ENCODE assay signal across 17 cellular contexts in the genomic region with DNA sequence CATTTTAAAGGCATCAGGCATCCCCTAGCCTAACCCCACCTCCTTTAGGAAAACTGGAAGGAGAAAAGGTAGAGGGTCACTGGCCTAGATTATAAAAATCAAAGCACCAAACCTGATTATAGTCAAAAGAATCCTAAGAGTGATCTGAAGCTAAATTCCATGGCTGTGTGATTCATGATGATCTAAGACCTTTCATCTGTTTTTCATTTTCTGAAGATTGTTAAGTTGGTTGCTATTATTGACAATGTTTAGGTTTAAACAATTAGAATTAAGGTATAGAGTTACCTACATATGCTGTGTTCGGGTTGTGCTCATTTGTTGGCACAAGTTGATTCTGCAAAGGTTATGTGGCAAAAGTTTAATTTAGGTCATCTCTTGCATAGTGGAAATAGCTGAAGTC.
DNase-seq lines count a peak whose midpoint lies in the region; FAIRE-seq and TF ChIP-seq lines count a peak whose summit lies in the region.
"Had no signal": no experiment of that assay in that cellular context is flagged by ENCODE, and none has a peak within 500 bp of the region (broad histone marks: within the 10 kb centered on the region; RNA-seq: fewer than 3 reads in every experiment).

No MANE protein-coding gene starts in this region.

- H3K4me3 Mint-ChIP-seq in astrocyte (ENCODE audit: unreplicated experiment) (no peak overlapping the region), glutamatergic neuron (ENCODE audit: unreplicated experiment) (no peak overlapping the region)
- no peak overlapping the region for H3K4me3 Mint-ChIP-seq in activated naive CD8-positive, alpha-beta T cell treated with anti-CD3 and anti-CD28 coated beads for 36 hours
- H3K4me3 Mint-ChIP-seq: activated B cell treated with CpG ODN at 0.5 μM for 24 hours; activated T-helper 1 cell treated with anti-CD3 and anti-CD28 coated beads, Interleukin-12 subunit alpha, Interleukin-12 subunit beta, Interleukin-2, Interleukin-4 antibody, amounts not matched to agents 30 ng/mL and 10 ng/mL and 1 ng/mL, durations not matched to agents 14 hours and 24 hours and 36 hours; CD14-positive monocyte; memory B cell; T-cell had no signal

- H3K36me3 Mint-ChIP-seq in astrocyte (ENCODE audit: low read depth, unreplicated experiment) (peaks cover 12% of the 10 kb centered on the region), glutamatergic neuron (ENCODE audit: unreplicated experiment) (no peaks in the 10 kb centered on the region)
- no peaks in the 10 kb centered on the region for H3K36me3 Mint-ChIP-seq in activated naive CD8-positive, alpha-beta T cell treated with anti-CD3 and anti-CD28 coated beads for 36 hours
- H3K36me3 Mint-ChIP-seq: memory B cell, T-cell had no signal

- peaks cover 30% of the 10 kb centered on the region for H3K4me1 ChIP-seq in astrocyte (ENCODE audit: insufficient read depth, low read length)

- FAIRE-seq in astrocyte (lab: Jason Lieb, UNC) (peak; percentile 62), urothelium cell line (lab: Jason Lieb, UNC) (peak; percentile 5)
- FAIRE-seq: GM18507 had no signal

- H3K9me3 ChIP-seq in astrocyte (ENCODE audit: insufficient read depth, low read depth, low read length), result no peaks in the 10 kb centered on the region

- no peaks in the 10 kb centered on the region for H4K20me1 ChIP-seq in astrocyte (ENCODE audit: insufficient read depth, low read length)

- peak overlapping the region; percentile 78 for H3K4me2 ChIP-seq in astrocyte (ENCODE audit: low read length)

- H3K9me3 Mint-ChIP-seq in astrocyte (ENCODE audit: unreplicated experiment) (peaks cover 14% of the 10 kb centered on the region), glutamatergic neuron (ENCODE audit: unreplicated experiment) (peaks cover 2% of the 10 kb centered on the region)
- H3K9me3 Mint-ChIP-seq in activated naive CD8-positive, alpha-beta T cell treated with anti-CD3 and anti-CD28 coated beads for 36 hours, result peaks cover 15% of the 10 kb centered on the region

- peak overlapping the region; percentile 20 for H3K4me3 ChIP-seq in astrocyte (ENCODE audit: insufficient read depth, low read depth, low read length)
- H3K4me3 ChIP-seq in fibroblast of the aortic adventitia (ENCODE audit: low read depth, low read length), result no peak overlapping the region

- H3K27me3 Mint-ChIP-seq in astrocyte (ENCODE audit: low read depth, unreplicated experiment), result no peaks in the 10 kb centered on the region
- no peaks in the 10 kb centered on the region for H3K27me3 Mint-ChIP-seq in activated naive CD8-positive, alpha-beta T cell treated with anti-CD3 and anti-CD28 coated beads for 36 hours
- H3K27me3 Mint-ChIP-seq in glutamatergic neuron (ENCODE audit: unreplicated experiment), result peaks cover 2% of the 10 kb centered on the region
- H3K27me3 Mint-ChIP-seq: activated B cell treated with CpG ODN at 0.5 μM for 24 hours, memory B cell had no signal

- peak overlapping the region; percentile 83 for H3K27ac ChIP-seq in astrocyte (ENCODE audit: low read depth, low read length)

- TF ChIP-seq CTCF in astrocyte (IDR thresholded peaks at IDR 0.05; ENCODE audit: insufficient read depth, low read depth, low read length) (no peak), fibroblast of the aortic adventitia (IDR thresholded peaks at IDR 0.05; ENCODE audit: insufficient read depth, low read length) (no peak), glutamatergic neuron (IDR thresholded peaks at IDR 0.05; ENCODE audit: partially characterized antibody, unreplicated experiment) (no peak)

- DNase-seq in HS-5 (ENCODE audit: low read depth) (peak; percentile 78), astrocyte (ENCODE audit: low read depth) (peak; percentile 79), fibroblast of the aortic adventitia (ENCODE audit: low read depth) (peak; percentile 67), urothelium cell line (ENCODE audit: low spot score) (no peak), activated gamma-delta T cell treated with Interleukin-2 at 50 U/mL for 16 hours (no peak), glutamatergic neuron (no peak)
- no peak for DNase-seq in activated naive CD8-positive, alpha-beta T cell treated with anti-CD3 and anti-CD28 coated beads for 36 hours
- DNase-seq: activated B cell treated with CpG ODN at 0.5 μM for 24 hours; activated CD8-positive, alpha-beta memory T cell treated with anti-CD3 and anti-CD28 coated beads for 24 hours; H7; NCI-H1092 treated with DMSO at 0.1 percent for 48 hours; stimulated activated naive CD4-positive, alpha-beta T cell; T-cell had no signal

- peak overlapping the region; percentile 85 for H3K27ac Mint-ChIP-seq in astrocyte (ENCODE audit: unreplicated experiment)
- no peak overlapping the region for H3K27ac Mint-ChIP-seq in activated naive CD8-positive, alpha-beta T cell treated with anti-CD3 and anti-CD28 coated beads for 36 hours
- no peak overlapping the region for H3K27ac Mint-ChIP-seq in glutamatergic neuron (ENCODE audit: unreplicated experiment)
- H3K27ac Mint-ChIP-seq: activated B cell treated with CpG ODN at 0.5 μM for 24 hours; activated T-helper 1 cell treated with anti-CD3 and anti-CD28 coated beads, Interleukin-12 subunit alpha, Interleukin-12 subunit beta, Interleukin-2, Interleukin-4 antibody, amounts not matched to agents 30 ng/mL and 10 ng/mL and 1 ng/mL, durations not matched to agents 14 hours and 24 hours and 36 hours; memory B cell; T-cell had no signal

- H2AFZ ChIP-seq in astrocyte (ENCODE audit: low read depth, low read length), result no peak overlapping the region

- no peaks in the 10 kb centered on the region for H3K36me3 ChIP-seq in astrocyte (ENCODE audit: insufficient read depth, low read length)

- H3K27me3 ChIP-seq in astrocyte (ENCODE audit: insufficient read depth, low read length), result no peaks in the 10 kb centered on the region

- peak overlapping the region; percentile 74 for H3K9ac ChIP-seq in astrocyte (ENCODE audit: low read length)

- H3K4me1 Mint-ChIP-seq in astrocyte (ENCODE audit: low read depth, unreplicated experiment) (peaks cover 25% of the 10 kb centered on the region), glutamatergic neuron (ENCODE audit: low read depth, unreplicated experiment) (no peaks in the 10 kb centered on the region)
- peaks cover 3% of the 10 kb centered on the region for H3K4me1 Mint-ChIP-seq in activated naive CD8-positive, alpha-beta T cell treated with anti-CD3 and anti-CD28 coated beads for 36 hours
- H3K4me1 Mint-ChIP-seq: memory B cell had no signal

- H3K79me2 ChIP-seq in astrocyte (ENCODE audit: insufficient read depth, low read length), result peaks cover 58% of the 10 kb centered on the region

Comparison
In these comparisons a context has a peak if more than half of its experiments do, and no peak if none do; other contexts are left out.
1. DNase-seq: peak in HS-5 (single experiment), astrocyte (single experiment) and fibroblast of the aortic adventitia (single experiment); none in urothelium cell line (single experiment), activated naive CD8-positive, alpha-beta T cell treated with anti-CD3 and anti-CD28 coated beads for 36 hours (single experiment), activated gamma-delta T cell treated with Interleukin-2 at 50 U/mL for 16 hours (single experiment) and glutamatergic neuron (single experiment).